18 cellular contexts compared by ENCODE assay signal in genomic region chrX:101080326-101080725, GRCh38. TPM values are rescaled to one million over a fixed set of nuclear protein-coding genes. Genes with fewer than 3 reads are reported as not detected.
DNase-seq lines count a peak whose midpoint lies in the region; ATAC-seq and TF ChIP-seq lines count a peak whose summit lies in the region.
"Had no signal": no experiment of that assay in that cellular context is flagged by ENCODE, and none has a peak within 500 bp of the region (broad histone marks: within the 10 kb centered on the region; RNA-seq: fewer than 3 reads in every experiment).

No MANE protein-coding gene starts in this region.

- no peaks in the 10 kb centered on the region for H3F3A ChIP-seq in neural progenitor cell (ENCODE audit: low read depth)

- no peaks in the 10 kb centered on the region for H3K79me2 ChIP-seq in neural progenitor cell (ENCODE audit: low read depth)

- DNase-seq in AG04449 (ENCODE audit: low read depth, low spot score) (no peak), WERI-Rb-1 (peak; percentile 37), foreskin fibroblast (no peak), neural progenitor cell (ENCODE audit: low spot score) (no peak), mucosa of descending colon (no peak), NCI-H1105 treated with DMSO at 0.1 percent for 48 hours (lab: John Stamatoyannopoulos, UW) (no peak), SW 1271 (lab: John Stamatoyannopoulos, UW) (no peak)
- DNase-seq: activated CD4-positive, alpha-beta memory T cell treated with anti-CD3 and anti-CD28 coated beads, Interleukin-2, amount 10 ng/mL, durations not matched to agents 7 days and 5 days; activated naive CD4-positive, alpha-beta T cell; activated T-cell treated with anti-CD3 and anti-CD28 coated beads, Interleukin-2, amount 50 U/mL, for 1 hour; NCI-H1417 treated with DMSO at 0.1 percent for 48 hours; NCI-H2171 treated with DMSO at 0.1 percent for 48 hours; NCI-H69; stimulated activated naive CD8-positive, alpha-beta T cell treated with anti-CD3 and anti-CD28 coated beads, Interleukin-15, amount 100 ng/mL, for 72 hours had no signal

- H2AFZ ChIP-seq in neural progenitor cell (replicated peaks) = no peak overlapping the region

- intact Hi-C loops in mucosa of descending colon (cut with DNase I, micrococcal nuclease) = no loop called here

- H3K4me3 ChIP-seq in AG04449 (ENCODE audit: low read depth, low read length) (peak overlapping the region; percentile 3), WERI-Rb-1 (ENCODE audit: low read depth, low read length) (peak overlapping the region; percentile 53), foreskin fibroblast (ENCODE audit: low read depth in 1 of 2, low read length in 2 of 2) (peak overlapping the region; percentile 58 to 79), neural progenitor cell (peak overlapping the region; percentile 79), mucosa of descending colon (no peak overlapping the region)

- peaks cover 3% of the 10 kb centered on the region for H3K4me1 Mint-ChIP-seq in neural progenitor cell
- H3K4me1 Mint-ChIP-seq: activated CD4-positive, alpha-beta memory T cell treated with anti-CD3 and anti-CD28 coated beads, Interleukin-2, amount 10 ng/mL, durations not matched to agents 7 days and 5 days had no signal

- peak overlapping the region; percentile 81 for H3K4me2 ChIP-seq in neural progenitor cell

- no peak overlapping the region for H3K27ac Mint-ChIP-seq in neural progenitor cell
- H3K27ac Mint-ChIP-seq: activated CD4-positive, alpha-beta memory T cell treated with anti-CD3 and anti-CD28 coated beads, Interleukin-2, amount 10 ng/mL, durations not matched to agents 7 days and 5 days; stimulated activated naive CD8-positive, alpha-beta T cell treated with anti-CD3 and anti-CD28 coated beads, Interleukin-15, amount 100 ng/mL, for 72 hours had no signal

- H3K36me3 Mint-ChIP-seq in neural progenitor cell = no peaks in the 10 kb centered on the region

- peaks cover 9% of the 10 kb centered on the region for H3K9me3 Mint-ChIP-seq in neural progenitor cell
- H3K9me3 Mint-ChIP-seq: activated CD4-positive, alpha-beta memory T cell treated with anti-CD3 and anti-CD28 coated beads, Interleukin-2, amount 10 ng/mL, durations not matched to agents 7 days and 5 days; stimulated activated naive CD8-positive, alpha-beta T cell treated with anti-CD3 and anti-CD28 coated beads, Interleukin-15, amount 100 ng/mL, for 72 hours had no signal

- POLR2A ChIA-PET in AG04449 (lab: Yijun Ruan, JAX) = no interaction called here

- H3K9me3 ChIP-seq in WERI-Rb-1 (ENCODE audit: severe bottlenecking) = no peaks in the 10 kb centered on the region
- no peaks in the 10 kb centered on the region for H3K9me3 ChIP-seq in neural progenitor cell (ENCODE audit: low read depth)
- H3K9me3 ChIP-seq in mucosa of descending colon = no peaks in the 10 kb centered on the region

- no peak overlapping the region for H3K9ac ChIP-seq in neural progenitor cell

- H3K36me3 ChIP-seq in WERI-Rb-1 (no peaks in the 10 kb centered on the region), neural progenitor cell (no peaks in the 10 kb centered on the region), mucosa of descending colon (ENCODE audit: low read depth) (no peaks in the 10 kb centered on the region)

- H3K27me3 ChIP-seq in WERI-Rb-1 (ENCODE audit: insufficient read depth, low read depth, severe bottlenecking) = peaks cover 6% of the 10 kb centered on the region
- no peaks in the 10 kb centered on the region for H3K27me3 ChIP-seq in neural progenitor cell

- ATAC-seq in mucosa of descending colon (no peak), GM18870 (IDR thresholded peaks at IDR 0.05; ENCODE audit: unreplicated experiment) (no peak)
- ATAC-seq: HepG2; stimulated activated naive CD8-positive, alpha-beta T cell treated with anti-CD3 and anti-CD28 coated beads, Interleukin-15, amount 100 ng/mL, for 72 hours had no signal

- peaks cover 5% of the 10 kb centered on the region for H3K27me3 Mint-ChIP-seq in neural progenitor cell (ENCODE audit: insufficient read depth, low read depth)

- H3K4me3 Mint-ChIP-seq in neural progenitor cell = peak overlapping the region; percentile 67
- H3K4me3 Mint-ChIP-seq: activated CD4-positive, alpha-beta memory T cell treated with anti-CD3 and anti-CD28 coated beads, Interleukin-2, amount 10 ng/mL, durations not matched to agents 7 days and 5 days; stimulated activated naive CD8-positive, alpha-beta T cell treated with anti-CD3 and anti-CD28 coated beads, Interleukin-15, amount 100 ng/mL, for 72 hours had no signal

- TF ChIP-seq CTCF in AG04449 (IDR thresholded peaks at IDR 0.05; ENCODE audit: insufficient read depth, low read length, missing control alignments) = no peak
- TF ChIP-seq CTCF in WERI-Rb-1 (IDR thresholded peaks at IDR 0.05; ENCODE audit: low read depth, low read length) = no peak
- TF ChIP-seq CTCF in foreskin fibroblast (IDR thresholded peaks at IDR 0.05; ENCODE audit: low read depth, low read length) = no peak
- no peak for TF ChIP-seq CTCF in neural progenitor cell (IDR thresholded peaks at IDR 0.05)
- no peak for TF ChIP-seq CTCF in mucosa of descending colon (IDR thresholded peaks at IDR 0.05)

- H4K20me1 ChIP-seq in neural progenitor cell (ENCODE audit: low read depth) = no peaks in the 10 kb centered on the region

- H3K27ac ChIP-seq in WERI-Rb-1 (peak overlapping the region; percentile 36), neural progenitor cell (no peak overlapping the region)

- CTCF ChIA-PET in AG04449 (lab: Yijun Ruan, JAX) = no interaction called here

- H3K4me1 ChIP-seq in neural progenitor cell = no peaks in the 10 kb centered on the region
- H3K4me1 ChIP-seq in mucosa of descending colon (ENCODE audit: low read depth) = no peaks in the 10 kb centered on the region

RNA-seq across cellular contexts. Expression of gene TMEM35A, which starts 1.6 kb away (rescaled TPM):
- total RNA-seq in neural progenitor cell (ENCODE audit: low replicate concordance) (12.3 and 14.1 TPM in 2 replicates), mucosa of descending colon (10 to 100 TPM in 1 of 3 donors, 1 to 10 TPM in 2; 1.4 to 40.6 (median 3.0) TPM)
- total RNA-seq: activated CD4-positive, alpha-beta memory T cell treated with anti-CD3 and anti-CD28 coated beads, Interleukin-2, amount 10 ng/mL, durations not matched to agents 7 days and 5 days; H4; HepG2; T-helper 1 cell treated with Interleukin-12 subunit alpha and Interleukin-12 subunit beta and Interleukin-4 antibody, amounts not matched to agents 30 ng/mL and 1 ng/mL, for 36 hours had no signal

RNA-seq across cellular contexts. Expression of gene CENPI, which starts 17.7 kb away (rescaled TPM):
- total RNA-seq in neural progenitor cell (ENCODE audit: low replicate concordance) (51.3 and 60.6 TPM in 2 replicates), mucosa of descending colon (1 to 10 TPM; 2.2 to 6.9 (median 2.8) TPM)

RNA-seq across cellular contexts. Expression of gene TRMT2B, which starts 28.4 kb away (rescaled TPM):
- total RNA-seq in neural progenitor cell (ENCODE audit: low replicate concordance) = 11.3 and 11.5 TPM in 2 replicates
- 10 to 100 TPM; 21.9 to 29.4 (median 26.7) TPM for total RNA-seq in mucosa of descending colon
